In genomic region chr3:125213946-125214542, GRCh38 we compare ENCODE assay signal across 14 cellular contexts. TPM values are rescaled to one million over a fixed set of nuclear protein-coding genes. Genes with fewer than 3 reads are reported as not detected.
A peak's percentile ranks its signal among the peaks of the same experiment; 100 is the strongest.
DNase-seq lines count a peak whose midpoint lies in the region; ATAC-seq and TF ChIP-seq lines count a peak whose summit lies in the region.
"Had no signal": no experiment of that assay in that cellular context is flagged by ENCODE, and none has a peak within 500 bp of the region (broad histone marks: within the 10 kb centered on the region; RNA-seq: fewer than 3 reads in every experiment).

No MANE protein-coding gene starts in this region.

- ATAC-seq in GM19463 (IDR thresholded peaks at IDR 0.05; ENCODE audit: unreplicated experiment) = no peak

- H3K27me3 Mint-ChIP-seq in Calu3 (ENCODE audit: unreplicated experiment) (no peaks in the 10 kb centered on the region), nephron progenitor cell (ENCODE audit: low read depth, poor library complexity) (peaks cover 57% of the 10 kb centered on the region)
- peaks cover 50% of the 10 kb centered on the region for H3K27me3 Mint-ChIP-seq in activated T-helper 1 cell treated with anti-CD3 and anti-CD28 coated beads, Interleukin-12 subunit alpha, Interleukin-12 subunit beta, Interleukin-2, Interleukin-4 antibody, amounts not matched to agents 30 ng/mL and 10 ng/mL and 1 ng/mL, durations not matched to agents 14 hours and 24 hours and 36 hours (ENCODE audit: insufficient read depth)

- H3K27ac Mint-ChIP-seq in Calu3 (ENCODE audit: unreplicated experiment) (peak overlapping the region; percentile 29), nephron progenitor cell (no peak overlapping the region)
- H3K27ac Mint-ChIP-seq in activated T-helper 1 cell treated with anti-CD3 and anti-CD28 coated beads, Interleukin-12 subunit alpha, Interleukin-12 subunit beta, Interleukin-2, Interleukin-4 antibody, amounts not matched to agents 30 ng/mL and 10 ng/mL and 1 ng/mL, durations not matched to agents 14 hours and 24 hours and 36 hours = no peak overlapping the region

- CTCF ChIA-PET in Calu3 (lab: Charles Lee) = no interaction called here

- H3K9me3 Mint-ChIP-seq in Calu3 (ENCODE audit: low read depth, unreplicated experiment) (no peaks in the 10 kb centered on the region), nephron progenitor cell (no peaks in the 10 kb centered on the region)
- H3K9me3 Mint-ChIP-seq in activated T-helper 1 cell treated with anti-CD3 and anti-CD28 coated beads, Interleukin-12 subunit alpha, Interleukin-12 subunit beta, Interleukin-2, Interleukin-4 antibody, amounts not matched to agents 30 ng/mL and 10 ng/mL and 1 ng/mL, durations not matched to agents 14 hours and 24 hours and 36 hours = no peaks in the 10 kb centered on the region

- H3K36me3 Mint-ChIP-seq in Calu3 (ENCODE audit: insufficient read depth, unreplicated experiment) = peaks cover 19% of the 10 kb centered on the region
- no peaks in the 10 kb centered on the region for H3K36me3 Mint-ChIP-seq in nephron progenitor cell (ENCODE audit: low read depth)
- no peaks in the 10 kb centered on the region for H3K36me3 Mint-ChIP-seq in activated T-helper 1 cell treated with anti-CD3 and anti-CD28 coated beads, Interleukin-12 subunit alpha, Interleukin-12 subunit beta, Interleukin-2, Interleukin-4 antibody, amounts not matched to agents 30 ng/mL and 10 ng/mL and 1 ng/mL, durations not matched to agents 14 hours and 24 hours and 36 hours (ENCODE audit: low read depth)

- DNase-seq in Calu3 (no peak), HS-5 (ENCODE audit: low read depth) (peak; percentile 82), fibroblast of gingiva (ENCODE audit: low read depth) (peak; percentile 40), nephron progenitor cell (no peak), DMS 273 (lab: John Stamatoyannopoulos, UW; ENCODE audit: unreplicated experiment) (no peak), HUDEP-2 (lab: John Stamatoyannopoulos, UW; ENCODE audit: unreplicated experiment in 76 of 76) (no peak)
- DNase-seq in activated T-helper 1 cell treated with anti-CD3 and anti-CD28 coated beads, Interleukin-12 subunit alpha, Interleukin-12 subunit beta, Interleukin-2, Interleukin-4 antibody, amounts not matched to agents 30 ng/mL and 10 ng/mL and 1 ng/mL, durations not matched to agents 14 hours and 24 hours and 36 hours (ENCODE audit: low spot score) = no peak
- DNase-seq: activated CD8-positive, alpha-beta memory T cell treated with anti-CD3 and anti-CD28 coated beads for 24 hours; activated effector memory CD4-positive, alpha-beta T cell treated with anti-CD3 and anti-CD28 coated beads, Interleukin-2, amount 50 U/mL, for 16 hours; NCI-H1694; NCI-H510A treated with DMSO at 0.1 percent for 48 hours; ovary; stimulated activated naive CD4-positive, alpha-beta T cell treated with Interleukin-2 at 50 U/mL for 16 hours had no signal

- H3K4me3 Mint-ChIP-seq in Calu3 (ENCODE audit: low read depth, unreplicated experiment) = peak overlapping the region; percentile 74
- peak overlapping the region; percentile 64 for H3K4me3 Mint-ChIP-seq in nephron progenitor cell
- H3K4me3 Mint-ChIP-seq in activated T-helper 1 cell treated with anti-CD3 and anti-CD28 coated beads, Interleukin-12 subunit alpha, Interleukin-12 subunit beta, Interleukin-2, Interleukin-4 antibody, amounts not matched to agents 30 ng/mL and 10 ng/mL and 1 ng/mL, durations not matched to agents 14 hours and 24 hours and 36 hours = no peak overlapping the region

- intact Hi-C loops in Calu3 (cut with micrococcal nuclease; ENCODE audit: unreplicated experiment) = no loop called here
- intact Hi-C loops in activated T-helper 1 cell treated with anti-CD3 and anti-CD28 coated beads, Interleukin-12 subunit alpha, Interleukin-12 subunit beta, Interleukin-2, Interleukin-4 antibody, amounts not matched to agents 30 ng/mL and 10 ng/mL and 1 ng/mL, durations not matched to agents 14 hours and 24 hours and 36 hours (cut with micrococcal nuclease) = loop anchor here (1.0 kb wide), 1 partner anchor 18 kb away; no protein-coding TSS in a partner anchor

- TF ChIP-seq CTCF in Calu3 (IDR thresholded peaks at IDR 0.05; ENCODE audit: unreplicated experiment) (no peak), nephron progenitor cell (IDR thresholded peaks at IDR 0.05) (no peak)

- BruUV-seq in Calu3 (replicated peaks; lab: Mats Ljungman, UMichigan) = no TSS peak

- H3K4me1 Mint-ChIP-seq in Calu3 (ENCODE audit: low read depth, unreplicated experiment) (peaks cover 28% of the 10 kb centered on the region), nephron progenitor cell (peaks cover 12% of the 10 kb centered on the region)
- peaks cover 19% of the 10 kb centered on the region for H3K4me1 Mint-ChIP-seq in activated T-helper 1 cell treated with anti-CD3 and anti-CD28 coated beads, Interleukin-12 subunit alpha, Interleukin-12 subunit beta, Interleukin-2, Interleukin-4 antibody, amounts not matched to agents 30 ng/mL and 10 ng/mL and 1 ng/mL, durations not matched to agents 14 hours and 24 hours and 36 hours (ENCODE audit: low read depth)

RNA-seq across cellular contexts. Expression of gene SLC12A8, which starts 1.5 kb away (rescaled TPM):
- 15.5 and 16.8 TPM in 2 replicates for total RNA-seq in Calu3 (2022)
- total RNA-seq in activated T-helper 1 cell treated with anti-CD3 and anti-CD28 coated beads, Interleukin-12 subunit alpha, Interleukin-12 subunit beta, Interleukin-2, Interleukin-4 antibody, amounts not matched to agents 30 ng/mL and 10 ng/mL and 1 ng/mL, durations not matched to agents 14 hours and 24 hours and 36 hours = 1.1 TPM in 2 replicates

Comparison
In these comparisons a context has a peak if more than half of its experiments do, and no peak if none do; other contexts are left out.
1. DNase-seq: peak in HS-5 (single experiment) and fibroblast of gingiva (single experiment); none in Calu3 (single experiment), nephron progenitor cell (single experiment), DMS 273 (single experiment), activated T-helper 1 cell treated with anti-CD3 and anti-CD28 coated beads, Interleukin-12 subunit alpha, Interleukin-12 subunit beta, Interleukin-2, Interleukin-4 antibody, amounts not matched to agents 30 ng/mL and 10 ng/mL and 1 ng/mL, durations not matched to agents 14 hours and 24 hours and 36 hours (single experiment) and HUDEP-2 (0 of 76).